11 cellular contexts compared by ENCODE assay signal in the genomic region with DNA sequence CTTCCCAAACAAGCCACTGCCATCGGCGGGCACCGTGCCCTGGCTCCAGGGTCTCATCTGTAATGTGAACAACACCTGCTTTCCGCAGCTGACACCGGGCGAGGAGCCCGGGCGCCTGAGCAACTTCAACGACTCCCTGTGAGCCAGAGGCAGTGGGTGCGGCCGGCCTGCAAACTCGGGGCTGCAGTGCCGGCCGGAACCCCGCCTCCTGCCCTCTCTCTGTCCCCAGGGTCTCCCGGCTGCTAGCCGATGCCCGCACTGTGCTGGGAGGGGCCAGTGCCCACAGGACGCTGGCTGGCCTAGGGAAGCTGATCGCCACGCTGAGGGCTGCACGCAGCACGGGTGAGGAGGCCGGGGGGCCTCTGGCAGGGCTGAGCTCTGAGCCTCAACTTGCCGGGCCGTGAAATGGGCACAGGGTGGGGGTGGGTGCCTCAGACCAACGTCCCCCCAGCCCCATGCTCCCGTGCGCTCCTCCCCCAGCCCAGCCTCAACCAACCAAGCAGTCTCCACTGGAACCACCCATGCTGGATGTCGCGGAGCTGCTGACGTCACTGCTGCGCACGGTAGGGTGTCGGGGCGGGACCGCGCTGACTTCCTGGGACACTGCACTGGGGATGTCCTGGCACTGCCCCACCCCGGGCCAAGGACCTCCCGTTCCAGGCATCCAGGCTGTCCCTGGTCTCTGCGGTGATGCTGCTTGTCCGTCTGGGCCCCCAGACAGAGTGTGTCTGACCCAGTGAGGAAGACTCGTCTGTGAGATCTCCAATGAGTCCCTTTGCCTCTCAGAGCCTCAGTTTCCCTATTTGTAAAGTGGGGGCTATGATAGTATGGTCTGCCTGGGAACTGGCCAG. TPM values are rescaled to one million over a fixed set of nuclear protein-coding genes. Genes with fewer than 3 reads are reported as not detected.
DNase-seq lines count a peak whose midpoint lies in the region; ATAC-seq and TF ChIP-seq lines count a peak whose summit lies in the region.
"Had no signal": no experiment of that assay in that cellular context is flagged by ENCODE, and none has a peak within 500 bp of the region (broad histone marks: within the 10 kb centered on the region; RNA-seq: fewer than 3 reads in every experiment).

No MANE protein-coding gene starts in this region.

- H3K27ac ChIP-seq in right cardiac atrium (ENCODE audit: low read length), result no peak overlapping the region
- H3K27ac ChIP-seq in SK-N-MC, result no peak overlapping the region
- no peak overlapping the region for H3K27ac ChIP-seq in right lobe of liver

- TF ChIP-seq POLR2A in right lobe of liver (IDR thresholded peaks at IDR 0.05), result no peak

- peak in 2 of 3 donors; percentile 71 to 78 for DNase-seq in right cardiac atrium
- no peak for DNase-seq in Right ventricle myocardium superior
- DNase-seq in SK-N-MC (ENCODE audit: low read depth, low spot score), result no peak
- DNase-seq in right lobe of liver, result peak in 2 of 3 donors; percentile 24 to 60
- no peak for DNase-seq in iPS-NIHi11 (ENCODE audit: low spot score)
- DNase-seq in stimulated activated CD4-positive, alpha-beta T cell treated with anti-CD3 and anti-CD28 coated beads, Interleukin-15, amount 100 ng/mL, for 24 hours, result no peak
- DNase-seq: effector CD8-positive, alpha-beta T cell; stimulated activated CD4-positive, alpha-beta T cell treated with anti-CD3 and anti-CD28 coated beads, Interleukin-1b, Interleukin-23, amount 100 ng/mL, for 48 hours had no signal

- intact Hi-C loops in right cardiac atrium (cut with DNase I), result loop anchor here in 1 of 4 donors (10.0 kb wide), 1 partner anchor 53 kb away; a partner anchor contains a TSS
- intact Hi-C loops in Right ventricle myocardium superior (cut with DNase I), result no loop called here
- intact Hi-C loops in right lobe of liver (cut with DNase I), result no loop called here

- H3K9ac ChIP-seq in SK-N-MC (ENCODE audit: insufficient read length), result no peak overlapping the region

- H3K9me3 ChIP-seq in right cardiac atrium (ENCODE audit: control insufficient read depth, low read length) (no peaks in the 10 kb centered on the region), SK-N-MC (ENCODE audit: low read depth, low read length) (no peaks in the 10 kb centered on the region), right lobe of liver (no peaks in the 10 kb centered on the region)
- H3K9me3 ChIP-seq: tibial nerve had no signal

- 64% methylated on average over 43 of the region's 43 CpGs for WGBS in right cardiac atrium
- 80% methylated on average over 1 of the region's 43 CpGs for WGBS in right lobe of liver (ENCODE audit: insufficient coverage, low coverage, low lambda C conversion rate, missing lambda C conversion rate)

- TF ChIP-seq CTCF in right lobe of liver (IDR thresholded peaks at IDR 0.05), result no peak

- ATAC-seq in right cardiac atrium (no peak), Right ventricle myocardium superior (ENCODE audit: poor library complexity) (no peak), right lobe of liver (no peak), HG03039 (IDR thresholded peaks at IDR 0.05; ENCODE audit: unreplicated experiment) (no peak), SK-N-SH treated with all-trans-retinoic acid at 6 μM for 48 hours (no peak)

- H3K4me1 ChIP-seq in right cardiac atrium (ENCODE audit: control insufficient read depth, insufficient read depth, low read length) (no peaks in the 10 kb centered on the region), right lobe of liver (peaks cover 0 to 10% (median 3%) of the 10 kb centered on the region in 4 donors)

- no peaks in the 10 kb centered on the region for H3K27me3 ChIP-seq in right cardiac atrium (ENCODE audit: control insufficient read depth, insufficient read depth)
- no peaks in the 10 kb centered on the region for H3K27me3 ChIP-seq in right lobe of liver

- H3K4me3 ChIP-seq in right cardiac atrium (ENCODE audit: low read length) (no peak overlapping the region), SK-N-MC (peak overlapping the region; percentile 90), right lobe of liver (no peak overlapping the region)

- H3K36me3 ChIP-seq in SK-N-MC (ENCODE audit: insufficient read depth, low read length) (peaks cover 10% of the 10 kb centered on the region; the same call in 1 of the 2 replicates), right lobe of liver (no peaks in the 10 kb centered on the region)

TF ChIP-seq in SK-N-SH treated with all-trans-retinoic acid at 6 μM for 48 hours, 23 proteins besides CTCF, POLR2A, EP300 and RAD21:
- TF ChIP-seq BACH2 (CRISPR knock-in tag; IDR thresholded peaks at IDR 0.05; ENCODE audit: borderline replicate concordance), result no peak
- TF ChIP-seq, protein P1, sequence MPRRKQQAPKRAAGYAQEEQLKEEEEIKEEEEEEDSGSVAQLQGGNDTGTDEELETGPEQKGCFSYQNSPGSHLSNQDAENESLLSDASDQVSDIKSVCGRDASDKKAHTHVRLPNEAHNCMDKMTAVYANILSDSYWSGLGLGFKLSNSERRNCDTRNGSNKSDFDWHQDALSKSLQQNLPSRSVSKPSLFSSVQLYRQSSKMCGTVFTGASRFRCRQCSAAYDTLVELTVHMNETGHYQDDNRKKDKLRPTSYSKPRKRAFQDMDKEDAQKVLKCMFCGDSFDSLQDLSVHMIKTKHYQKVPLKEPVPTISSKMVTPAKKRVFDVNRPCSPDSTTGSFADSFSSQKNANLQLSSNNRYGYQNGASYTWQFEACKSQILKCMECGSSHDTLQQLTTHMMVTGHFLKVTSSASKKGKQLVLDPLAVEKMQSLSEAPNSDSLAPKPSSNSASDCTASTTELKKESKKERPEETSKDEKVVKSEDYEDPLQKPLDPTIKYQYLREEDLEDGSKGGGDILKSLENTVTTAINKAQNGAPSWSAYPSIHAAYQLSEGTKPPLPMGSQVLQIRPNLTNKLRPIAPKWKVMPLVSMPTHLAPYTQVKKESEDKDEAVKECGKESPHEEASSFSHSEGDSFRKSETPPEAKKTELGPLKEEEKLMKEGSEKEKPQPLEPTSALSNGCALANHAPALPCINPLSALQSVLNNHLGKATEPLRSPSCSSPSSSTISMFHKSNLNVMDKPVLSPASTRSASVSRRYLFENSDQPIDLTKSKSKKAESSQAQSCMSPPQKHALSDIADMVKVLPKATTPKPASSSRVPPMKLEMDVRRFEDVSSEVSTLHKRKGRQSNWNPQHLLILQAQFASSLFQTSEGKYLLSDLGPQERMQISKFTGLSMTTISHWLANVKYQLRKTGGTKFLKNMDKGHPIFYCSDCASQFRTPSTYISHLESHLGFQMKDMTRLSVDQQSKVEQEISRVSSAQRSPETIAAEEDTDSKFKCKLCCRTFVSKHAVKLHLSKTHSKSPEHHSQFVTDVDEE (CRISPR knock-in tag; IDR thresholded peaks at IDR 0.05), result no peak
- no peak for TF ChIP-seq TOX (CRISPR knock-in tag; IDR thresholded peaks at IDR 0.05; ENCODE audit: borderline replicate concordance)
- no peak for TF ChIP-seq ZFP30 (CRISPR knock-in tag; IDR thresholded peaks at IDR 0.05)
- no peak for TF ChIP-seq ZC3H10 (CRISPR knock-in tag; IDR thresholded peaks at IDR 0.05)
- TF ChIP-seq GLIS3 (CRISPR knock-in tag; IDR thresholded peaks at IDR 0.05), result no peak
- no peak for TF ChIP-seq ZFP3 (CRISPR knock-in tag; IDR thresholded peaks at IDR 0.05)
- no peak for TF ChIP-seq RARB (CRISPR knock-in tag; IDR thresholded peaks at IDR 0.05)
- TF ChIP-seq TCF4 (CRISPR knock-in tag; IDR thresholded peaks at IDR 0.05; ENCODE audit: borderline replicate concordance), result no peak

RNA-seq across cellular contexts. Expression of a gene that starts 2.2 kb away (rescaled TPM):
- total RNA-seq in right cardiac atrium (10 to 100 TPM in 1 of 4 donors, 1 to 10 TPM in 3; 7.3 to 10.4 (median 8.7) TPM), Right ventricle myocardium superior (5.2 TPM), right lobe of liver (10 to 100 TPM in 3 of 6 experiments, 1 to 10 TPM in 3; 4.8 to 14.6 (median 9.1) TPM)
- polyA plus RNA-seq in right cardiac atrium, result 9.1 TPM

RNA-seq across cellular contexts. Expression of a gene that starts 15.7 kb away (rescaled TPM):
- total RNA-seq in right cardiac atrium, result 10 to 100 TPM; 57.4 to 75.9 (median 63.8) TPM
- polyA plus RNA-seq in right cardiac atrium, result 52.1 TPM
- 69.8 TPM for total RNA-seq in Right ventricle myocardium superior
- 10 to 100 TPM; 16.4 to 53.8 (median 22.2) TPM for total RNA-seq in right lobe of liver

RNA-seq across cellular contexts. Expression of a gene that starts 20.7 kb away (rescaled TPM):
- total RNA-seq in right cardiac atrium (not detected), Right ventricle myocardium superior (not detected), right lobe of liver (not detected)
- polyA plus RNA-seq in right cardiac atrium, result not detected
- total RNA-seq: tibial nerve had no signal

RNA-seq across cellular contexts. Expression of a gene that starts 21.1 kb away (rescaled TPM):
- total RNA-seq in right cardiac atrium (100 to 1,000 TPM; 127 to 161 (median 143) TPM), Right ventricle myocardium superior (109 TPM), right lobe of liver (100 to 1,000 TPM in 2 of 6 experiments, 10 to 100 TPM in 4; 82.6 to 180 (median 93.2) TPM)
- 164 TPM for polyA plus RNA-seq in right cardiac atrium

RNA-seq across cellular contexts. Expression of a gene that starts 24.9 kb away (rescaled TPM):
- total RNA-seq in right cardiac atrium (10 to 100 TPM in 1 of 4 donors, 1 to 10 TPM in 3; 7.7 to 10.4 (median 9.2) TPM), Right ventricle myocardium superior (5.1 TPM), right lobe of liver (1 to 10 TPM; 4.2 to 10.0 (median 7.3) TPM)
- polyA plus RNA-seq in right cardiac atrium, result 5.9 TPM

Comparison
In these comparisons a context has a peak if more than half of its experiments do, and no peak if none do; other contexts are left out.
1. DNase-seq: peak in right cardiac atrium (2 of 3) and right lobe of liver (2 of 3); none in Right ventricle myocardium superior (single experiment), SK-N-MC (single experiment), iPS-NIHi11 (single experiment) and stimulated activated CD4-positive, alpha-beta T cell treated with anti-CD3 and anti-CD28 coated beads, Interleukin-15, amount 100 ng/mL, for 24 hours (single experiment).